ENCODE assay signal across 28 cellular contexts in genomic region chr2:27640722-27641245, GRCh38. TPM values are rescaled to one million over a fixed set of nuclear protein-coding genes. Genes with fewer than 3 reads are reported as not detected.
DNase-seq lines count a peak whose midpoint lies in the region; ATAC-seq, FAIRE-seq and TF ChIP-seq lines count a peak whose summit lies in the region.
"Had no signal": no experiment of that assay in that cellular context is flagged by ENCODE, and none has a peak within 500 bp of the region (broad histone marks: within the 10 kb centered on the region; RNA-seq: fewer than 3 reads in every experiment).

No MANE protein-coding gene starts in this region.

- H3K9me3 Mint-ChIP-seq in activated naive CD4-positive, alpha-beta T cell treated with anti-CD3 and anti-CD28 coated beads, Interleukin-2, amount 10 ng/mL, durations not matched to agents 7 days and 5 days, result no peaks in the 10 kb centered on the region
- H3K9me3 Mint-ChIP-seq: CD4-positive, CD25-positive, alpha-beta regulatory T cell had no signal

- peak overlapping the region; percentile 6 for H3K27ac Mint-ChIP-seq in activated naive CD4-positive, alpha-beta T cell treated with anti-CD3 and anti-CD28 coated beads, Interleukin-2, amount 10 ng/mL, durations not matched to agents 7 days and 5 days
- H3K27ac Mint-ChIP-seq: CD4-positive, CD25-positive, alpha-beta regulatory T cell had no signal

- 90 to 94% methylated on average over 2 of the region's 2 CpGs for WGBS in thyroid gland, 2 donors

- H3K36me3 ChIP-seq in bronchial epithelial cell (ENCODE audit: control insufficient read depth, insufficient read depth, low read length) (peaks cover 10% of the 10 kb centered on the region), thyroid gland (peaks cover 49 to 50% of the 10 kb centered on the region in 2 donors)

- H3K4me1 ChIP-seq in thyroid gland, result peaks cover 0 to 4% of the 10 kb centered on the region in 2 donors
- H3K4me1 ChIP-seq: BLaER1 had no signal

- H3K27me3 Mint-ChIP-seq in activated naive CD4-positive, alpha-beta T cell treated with anti-CD3 and anti-CD28 coated beads, Interleukin-2, amount 10 ng/mL, durations not matched to agents 7 days and 5 days, result no peaks in the 10 kb centered on the region
- H3K27me3 Mint-ChIP-seq: CD4-positive, CD25-positive, alpha-beta regulatory T cell had no signal

- H3K4me3 ChIP-seq in bronchial epithelial cell (ENCODE audit: low read depth, low read length) (no peak overlapping the region), thyroid gland (replicated peaks in 1 of 3) (no peak overlapping the region)
- H3K4me3 ChIP-seq: BLaER1, HAP-1, SJSA1 had no signal

- no peak for ATAC-seq in HG02610 (IDR thresholded peaks at IDR 0.05; ENCODE audit: unreplicated experiment)
- ATAC-seq in activated CD4-positive, CD25-positive, alpha-beta regulatory T cell treated with anti-CD3 and anti-CD28 coated beads, Interleukin-2, amount 50 U/mL, for 24 hours, result no peak
- ATAC-seq: PC-3, Right ventricle myocardium inferior had no signal

- intact Hi-C loops in thyroid gland (cut with DNase I), result no loop called here

- FAIRE-seq in RCC 7860 (lab: Jason Lieb, UNC) (no peak), bronchial epithelial cell (lab: Jason Lieb, UNC) (peak; percentile 32)
- FAIRE-seq: GM18507 had no signal

- TF ChIP-seq CTCF in bronchial epithelial cell (IDR thresholded peaks at IDR 0.05; ENCODE audit: insufficient read depth, low read length, severe bottlenecking), result no peak
- no peak for TF ChIP-seq CTCF in thyroid gland (IDR thresholded peaks at IDR 0.05)

- H3K4me1 Mint-ChIP-seq in activated naive CD4-positive, alpha-beta T cell treated with anti-CD3 and anti-CD28 coated beads, Interleukin-2, amount 10 ng/mL, durations not matched to agents 7 days and 5 days, result peaks cover 12% of the 10 kb centered on the region

- no peaks in the 10 kb centered on the region for H3K9me3 ChIP-seq in thyroid gland
- H3K9me3 ChIP-seq: BLaER1, HAP-1, SJSA1 had no signal

- H3K4me3 Mint-ChIP-seq in activated naive CD4-positive, alpha-beta T cell treated with anti-CD3 and anti-CD28 coated beads, Interleukin-2, amount 10 ng/mL, durations not matched to agents 7 days and 5 days, result no peak overlapping the region

- DNase-seq in activated naive CD4-positive, alpha-beta T cell treated with anti-CD3 and anti-CD28 coated beads, Interleukin-2, amount 10 ng/mL, durations not matched to agents 7 days and 5 days, result no peak
- DNase-seq in activated naive CD4-positive, alpha-beta T cell treated with Interleukin-2 at 50 U/mL for 16 hours, result no peak
- DNase-seq in RCC 7860 (ENCODE audit: low spot score) (peak; percentile 46), bronchial epithelial cell (ENCODE audit: low read depth) (no peak), thyroid gland (no peak)
- DNase-seq: 8988T; CD4-positive, CD25-positive, alpha-beta regulatory T cell; GOT3; IMR-90; MM.1S; NCI-H1048; NCI-H1417 treated with DMSO at 0.1 percent for 48 hours; NCI-H1694 treated with DMSO at 0.1 percent for 48 hours; NCI-H2081; NCI-H2171; NCI-H446; NCI-H524 treated with DMSO at 0.1 percent for 48 hours; NCI-H82; NK-92 treated with Interleukin-12 subunit alpha and Interleukin-12 subunit beta, amount 100 ng/mL, for 24 hours; PC-3 had no signal

- no peak overlapping the region for H3K27ac ChIP-seq in thyroid gland
- H3K27ac ChIP-seq: BLaER1, KMS-11, SJSA1 had no signal

- H3K27me3 ChIP-seq in bronchial epithelial cell (ENCODE audit: control insufficient read depth, insufficient read depth, low read length), result no peaks in the 10 kb centered on the region
- no peaks in the 10 kb centered on the region for H3K27me3 ChIP-seq in thyroid gland
- H3K27me3 ChIP-seq: BLaER1, SJSA1 had no signal

- TF ChIP-seq POLR2A in thyroid gland (IDR thresholded peaks at IDR 0.05), result no peak

- peaks cover 47% of the 10 kb centered on the region for H3K36me3 Mint-ChIP-seq in activated naive CD4-positive, alpha-beta T cell treated with anti-CD3 and anti-CD28 coated beads, Interleukin-2, amount 10 ng/mL, durations not matched to agents 7 days and 5 days

- CTCF ChIA-PET in activated naive CD4-positive, alpha-beta T cell treated with anti-CD3 and anti-CD28 coated beads, Interleukin-2, amount 10 ng/mL, durations not matched to agents 7 days and 5 days (lab: Charles Lee), result interaction anchor here (2.2 kb wide), 1 partner anchor 43 kb away, joined by 6 read pairs; no protein-coding TSS in a partner anchor

RNA-seq across cellular contexts. Expression of gene GPN1, which starts 11.9 kb away (rescaled TPM):
- total RNA-seq in bronchial epithelial cell, result 31.7 and 47.9 TPM in 2 replicates
- total RNA-seq in thyroid gland, result 10 to 100 TPM; 24.2 to 26.9 (median 24.9) TPM

RNA-seq across cellular contexts. Expression of gene CCDC121, which starts 12.0 kb away (rescaled TPM):
- 0.79 and 0.90 TPM in 2 replicates for total RNA-seq in bronchial epithelial cell
- 1 to 10 TPM; 7.2 to 9.9 (median 8.0) TPM for total RNA-seq in thyroid gland

RNA-seq across cellular contexts. Expression of gene SUPT7L, which starts 22.6 kb away (rescaled TPM):
- total RNA-seq in bronchial epithelial cell (10.5 and 14.7 TPM in 2 replicates), thyroid gland (10 to 100 TPM; 24.9 to 38.1 (median 29.6) TPM)

RNA-seq across cellular contexts. Expression of gene SLC4A1AP, which starts 22.9 kb away (rescaled TPM):
- 20.5 and 27.4 TPM in 2 replicates for total RNA-seq in bronchial epithelial cell
- total RNA-seq in thyroid gland, result 10 to 100 TPM; 16.5 to 26.6 (median 23.4) TPM

RNA-seq across cellular contexts. Expression of gene ZNF512, which starts 57.9 kb away (rescaled TPM):
- 6.4 and 7.4 TPM in 2 replicates for total RNA-seq in bronchial epithelial cell
- 10 to 100 TPM; 39.2 to 70.6 (median 50.3) TPM for total RNA-seq in thyroid gland
- total RNA-seq: PC-3 had no signal
